ENCODE assay signal across 8 cellular contexts in the genomic region with DNA sequence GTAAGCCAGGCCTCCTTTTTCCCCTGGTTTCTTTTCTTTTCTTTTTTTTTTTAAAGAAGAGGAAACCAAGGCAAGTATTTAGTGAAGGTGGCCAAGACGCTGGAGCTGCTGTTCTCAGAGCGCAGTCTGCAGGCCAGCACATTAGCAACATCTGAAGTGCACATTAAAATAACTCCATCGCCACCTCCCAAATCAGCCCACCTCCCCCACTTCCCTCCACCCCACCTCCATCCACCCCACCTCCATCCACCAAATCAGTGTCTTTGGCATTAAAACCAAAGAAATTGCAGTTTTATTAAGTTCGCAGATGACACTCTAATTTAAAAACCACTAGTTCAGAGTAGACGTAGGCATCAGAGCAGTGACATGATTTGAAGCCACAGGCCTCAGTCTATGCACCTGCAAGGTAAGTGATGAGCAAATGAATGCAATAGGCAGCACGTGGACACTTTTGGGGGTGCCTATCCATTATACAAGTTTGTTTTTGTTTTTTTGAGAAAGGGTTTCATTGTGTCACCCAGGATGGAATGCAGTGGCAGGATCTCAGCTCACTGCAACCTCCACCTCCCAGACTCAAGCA.
DNase-seq lines count a peak whose midpoint lies in the region; ATAC-seq and FAIRE-seq lines count a peak whose summit lies in the region.

No MANE protein-coding gene starts in this region.

- no peak overlapping the region for H3K27ac Mint-ChIP-seq in naive thymus-derived CD8-positive, alpha-beta T cell

- peak overlapping the region in 2 of 10 donors; percentile 67 to 81 for H3K4me3 Mint-ChIP-seq in naive thymus-derived CD8-positive, alpha-beta T cell

- DNase-seq in central memory CD4-positive, alpha-beta T cell, result peak; percentile 70
- peak in 7 of 10 donors; percentile 17 to 84 (median 66) for DNase-seq in naive thymus-derived CD8-positive, alpha-beta T cell
- no peak for DNase-seq in NCI-H2171 treated with DMSO at 0.1 percent for 48 hours (lab: John Stamatoyannopoulos, UW)
- no peak for DNase-seq in trophoblast cell
- no peak for DNase-seq in activated gamma-delta T cell (lab: John Stamatoyannopoulos, UW)
- DNase-seq in frontal cortex (ENCODE audit: low spot score in 2 of 2), result no peak

- WGBS in trophoblast cell (ENCODE audit: extremely low coverage, insufficient coverage, insufficient read length), result no CpG with 5 or more reads among the region's 6 CpGs

- no peak for FAIRE-seq in frontal cortex (lab: Jason Lieb, UNC)

- H3K4me1 ChIP-seq in BLaER1 treated with 17β-estradiol and CSF1 and Interleukin-3, amounts not matched to agents 10 nM and 100 nM, result peaks cover 27 to 61% (median 55%) of the 10 kb centered on the region in 10 experiments
- no peaks in the 10 kb centered on the region for H3K4me1 ChIP-seq in trophoblast cell (ENCODE audit: control insufficient read depth in 1 of 2, insufficient read depth in 2 of 2, low read length in 2 of 2)

- H3K4me2 ChIP-seq in BLaER1 treated with 17β-estradiol and CSF1 and Interleukin-3, amounts not matched to agents 10 nM and 100 nM, result peak overlapping the region; percentile 56 to 94 (median 80)
- no peak overlapping the region for H3K4me2 ChIP-seq in trophoblast cell (ENCODE audit: low read length)

- no peak overlapping the region for H3K14ac ChIP-seq in trophoblast cell (ENCODE audit: low read length)

- ATAC-seq in HG03280 (IDR thresholded peaks at IDR 0.05; ENCODE audit: unreplicated experiment), result peak; percentile 16
- ATAC-seq in naive thymus-derived CD8-positive, alpha-beta T cell, result peak; percentile 9 to 60

- no peaks in the 10 kb centered on the region for H3K36me3 Mint-ChIP-seq in naive thymus-derived CD8-positive, alpha-beta T cell

- H3K23ac ChIP-seq in trophoblast cell (ENCODE audit: low read length), result no peak overlapping the region

- H4K12ac ChIP-seq in trophoblast cell (ENCODE audit: low read depth, low read length), result no peak overlapping the region

- H2AFZ ChIP-seq in trophoblast cell (ENCODE audit: insufficient read depth, low read length, poor library complexity), result no peak overlapping the region

- no peak overlapping the region for H3K4ac ChIP-seq in trophoblast cell (ENCODE audit: low read depth, low read length)

- no peaks in the 10 kb centered on the region for H3K9me3 ChIP-seq in BLaER1 treated with 17β-estradiol and CSF1 and Interleukin-3, amounts not matched to agents 10 nM and 100 nM (replicated peaks in 1 of 11)
- H3K9me3 ChIP-seq in trophoblast cell (ENCODE audit: insufficient read depth, low read depth, low read length), result no peaks in the 10 kb centered on the region

- no peaks in the 10 kb centered on the region for H3K9me3 Mint-ChIP-seq in naive thymus-derived CD8-positive, alpha-beta T cell

- no peak overlapping the region for H2AK5ac ChIP-seq in trophoblast cell (ENCODE audit: low read length)

- no peak overlapping the region for H2BK5ac ChIP-seq in trophoblast cell (ENCODE audit: low read depth, low read length, poor library complexity)

- peak overlapping the region in 6 of 11 experiments; percentile 1 to 50 (median 22); a peak in 5 of 22 replicates for H3K27ac ChIP-seq in BLaER1 treated with 17β-estradiol and CSF1 and Interleukin-3, amounts not matched to agents 10 nM and 100 nM
- no peak overlapping the region for H3K27ac ChIP-seq in trophoblast cell (ENCODE audit: low read depth, low read length)

- no peaks in the 10 kb centered on the region for H3K79me1 ChIP-seq in trophoblast cell (ENCODE audit: low read length)

- peak overlapping the region in 9 of 10 experiments; percentile 1 to 62 (median 40); a peak in 14 of 20 replicates for H3K4me3 ChIP-seq in BLaER1 treated with 17β-estradiol and CSF1 and Interleukin-3, amounts not matched to agents 10 nM and 100 nM
- H3K4me3 ChIP-seq in trophoblast cell (ENCODE audit: low read depth, low read length), result no peak overlapping the region

- no peak overlapping the region for H4K91ac ChIP-seq in trophoblast cell (ENCODE audit: low read depth, low read length)

- no peak overlapping the region for H4K8ac ChIP-seq in trophoblast cell (ENCODE audit: low read depth, low read length)

- no peak overlapping the region for H3K18ac ChIP-seq in trophoblast cell (ENCODE audit: low read length)

- H3K4me1 Mint-ChIP-seq in naive thymus-derived CD8-positive, alpha-beta T cell, result peaks cover 0 to 13% (median 7%) of the 10 kb centered on the region in 4 donors

- no peaks in the 10 kb centered on the region for H3K79me2 ChIP-seq in trophoblast cell (ENCODE audit: control insufficient read depth, insufficient read depth, low read length, poor library complexity)

- H3K36me3 ChIP-seq in BLaER1 treated with 17β-estradiol and CSF1 and Interleukin-3, amounts not matched to agents 10 nM and 100 nM, result no peaks in the 10 kb centered on the region
- H3K36me3 ChIP-seq in trophoblast cell (ENCODE audit: control insufficient read depth in 1 of 2, insufficient read depth in 2 of 2, low read length in 2 of 2), result no peaks in the 10 kb centered on the region

- no peak overlapping the region for H2BK12ac ChIP-seq in trophoblast cell (ENCODE audit: low read length)

- no peaks in the 10 kb centered on the region for H3K27me3 Mint-ChIP-seq in naive thymus-derived CD8-positive, alpha-beta T cell

- H4K20me1 ChIP-seq in BLaER1 treated with 17β-estradiol and CSF1 and Interleukin-3, amounts not matched to agents 10 nM and 100 nM, result no peaks in the 10 kb centered on the region

- peak overlapping the region in 8 of 11 experiments; percentile 1 to 63 (median 42); a peak in 10 of 22 replicates for H3K9ac ChIP-seq in BLaER1 treated with 17β-estradiol and CSF1 and Interleukin-3, amounts not matched to agents 10 nM and 100 nM
- no peak overlapping the region for H3K9ac ChIP-seq in trophoblast cell (ENCODE audit: low read length)

- H2BK120ac ChIP-seq in trophoblast cell (ENCODE audit: insufficient read depth, low read length, poor library complexity), result no peak overlapping the region

- H3K27me3 ChIP-seq in BLaER1 treated with 17β-estradiol and CSF1 and Interleukin-3, amounts not matched to agents 10 nM and 100 nM, result peaks cover 0 to 20% (median 0%) of the 10 kb centered on the region in 11 experiments; a peak in 2 of 22 replicates
- H3K27me3 ChIP-seq in trophoblast cell (ENCODE audit: insufficient read depth, low read length), result no peaks in the 10 kb centered on the region

- POLR2A ChIA-PET in naive thymus-derived CD8-positive, alpha-beta T cell (lab: Charles Lee), result interaction anchor here (0.7 to 6.0 kb wide), 4 partner anchors 10 to 33 kb away, joined by 3 to 44 read pairs (median 6); no protein-coding TSS in a partner anchor

Comparison
In these comparisons a context has a peak if more than half of its experiments do, and no peak if none do; other contexts are left out.
1. DNase-seq: peak in central memory CD4-positive, alpha-beta T cell (single experiment) and naive thymus-derived CD8-positive, alpha-beta T cell (7 of 10); none in NCI-H2171 treated with DMSO at 0.1 percent for 48 hours (single experiment), trophoblast cell (0 of 2), activated gamma-delta T cell (single experiment) and frontal cortex (0 of 2).